Comparison of ENCODE assay signal across 16 cellular contexts in genomic region chr19:18742324-18742723, GRCh38. TPM values are rescaled to one million over a fixed set of nuclear protein-coding genes. Genes with fewer than 3 reads are reported as not detected.
"Had no signal": no experiment of that assay in that cellular context is flagged by ENCODE, and none has a peak within 500 bp of the region (broad histone marks: within the 10 kb centered on the region; RNA-seq: fewer than 3 reads in every experiment).

No MANE protein-coding gene starts in this region.

- H3K9me3 Mint-ChIP-seq: activated CD4-positive, alpha-beta T cell treated with anti-CD3 and anti-CD28 coated beads, Interleukin-2, amount 10 ng/mL, durations not matched to agents 7 days and 5 days; activated naive CD4-positive, alpha-beta T cell treated with anti-CD3 and anti-CD28 coated beads, Interleukin-2, amount 50 U/mL, for 72 hours; nephron; stimulated activated naive CD8-positive, alpha-beta T cell treated with anti-CD3 and anti-CD28 coated beads, Interleukin-15, amount 100 ng/mL, for 72 hours; T-cell had no signal

- DNase-seq: activated CD4-positive, alpha-beta T cell treated with anti-CD3 and anti-CD28 coated beads, Interleukin-2, amount 10 ng/mL, durations not matched to agents 7 days and 5 days; activated CD4-positive, CD25-positive, alpha-beta regulatory T cell; activated effector memory CD4-positive, alpha-beta T cell treated with Interleukin-2 at 50 U/mL for 16 hours; activated T-cell treated with anti-CD3 and anti-CD28 coated beads for 4 hours; amniotic stem cell; dorsolateral prefrontal cortex; stimulated activated CD4-positive, alpha-beta T cell treated with anti-CD3 and anti-CD28 coated beads, Interleukin-15, amount 100 ng/mL, for 24 hours; stimulated activated CD4-positive, alpha-beta T cell treated with anti-CD3 and anti-CD28 coated beads, Interleukin-4, amount 100 ng/mL, for 4 hours; stimulated activated naive CD8-positive, alpha-beta T cell treated with anti-CD3 and anti-CD28 coated beads, Interleukin-15, amount 100 ng/mL, for 72 hours; T-cell; T1000 had no signal

- H3K4me3 Mint-ChIP-seq: activated CD4-positive, alpha-beta T cell treated with anti-CD3 and anti-CD28 coated beads, Interleukin-2, amount 10 ng/mL, durations not matched to agents 7 days and 5 days; nephron; stimulated activated naive CD8-positive, alpha-beta T cell treated with anti-CD3 and anti-CD28 coated beads, Interleukin-15, amount 100 ng/mL, for 72 hours; T-cell had no signal

- H3K27me3 ChIP-seq: dorsolateral prefrontal cortex had no signal

- H3K4me3 ChIP-seq: dorsolateral prefrontal cortex had no signal

- H3K27ac Mint-ChIP-seq: activated CD4-positive, alpha-beta T cell treated with anti-CD3 and anti-CD28 coated beads, Interleukin-2, amount 10 ng/mL, durations not matched to agents 7 days and 5 days; activated naive CD4-positive, alpha-beta T cell treated with anti-CD3 and anti-CD28 coated beads, Interleukin-2, amount 50 U/mL, for 72 hours; stimulated activated naive CD8-positive, alpha-beta T cell treated with anti-CD3 and anti-CD28 coated beads, Interleukin-15, amount 100 ng/mL, for 72 hours; T-cell had no signal

- H3K36me3 Mint-ChIP-seq: activated naive CD4-positive, alpha-beta T cell treated with anti-CD3 and anti-CD28 coated beads, Interleukin-2, amount 50 U/mL, for 72 hours; T-cell had no signal

- H3K4me1 Mint-ChIP-seq: activated CD4-positive, alpha-beta T cell treated with anti-CD3 and anti-CD28 coated beads, Interleukin-2, amount 10 ng/mL, durations not matched to agents 7 days and 5 days had no signal

- H3K27me3 Mint-ChIP-seq: activated CD4-positive, alpha-beta T cell treated with anti-CD3 and anti-CD28 coated beads, Interleukin-2, amount 10 ng/mL, durations not matched to agents 7 days and 5 days; stimulated activated naive CD8-positive, alpha-beta T cell treated with anti-CD3 and anti-CD28 coated beads, Interleukin-15, amount 100 ng/mL, for 72 hours; T-cell had no signal

- ATAC-seq: activated naive CD4-positive, alpha-beta T cell treated with anti-CD3 and anti-CD28 coated beads, Interleukin-2, amount 50 U/mL, for 72 hours; stimulated activated naive CD8-positive, alpha-beta T cell treated with anti-CD3 and anti-CD28 coated beads, Interleukin-15, amount 100 ng/mL, for 72 hours; T-cell had no signal

RNA-seq across cellular contexts. Expression of gene COMP, which starts 48.8 kb away (rescaled TPM):
- total RNA-seq: activated CD4-positive, alpha-beta T cell treated with anti-CD3 and anti-CD28 coated beads, Interleukin-2, amount 10 ng/mL, durations not matched to agents 7 days and 5 days; activated CD8-positive, alpha-beta memory T cell treated with anti-CD3 and anti-CD28 coated beads for 36 hours; activated naive CD4-positive, alpha-beta T cell treated with anti-CD3 and anti-CD28 coated beads, Interleukin-2, amount 50 U/mL, for 72 hours; cerebellum; glomerular endothelial cell; T-cell had no signal
